17 cellular contexts compared by ENCODE assay signal in the genomic region with DNA sequence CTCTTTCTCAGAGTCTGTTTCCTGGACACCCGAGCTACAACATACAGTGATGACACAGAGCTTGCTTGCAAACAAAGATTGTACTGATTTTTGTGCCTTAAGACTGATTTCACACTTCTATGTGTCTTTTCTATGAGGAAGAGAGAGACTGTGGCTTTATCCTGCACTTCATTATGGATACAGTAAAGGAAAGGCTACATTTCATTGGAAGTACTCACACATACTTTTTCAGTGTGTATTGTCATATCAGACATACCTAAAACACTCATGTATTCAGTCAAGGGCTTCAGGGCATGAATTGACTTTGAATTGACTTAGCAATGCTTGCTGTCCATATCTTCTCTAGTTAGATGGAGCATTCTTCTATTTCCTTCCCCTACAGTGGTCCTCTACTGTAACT.
"Had no signal": no experiment of that assay in that cellular context is flagged by ENCODE, and none has a peak within 500 bp of the region (broad histone marks: within the 10 kb centered on the region; RNA-seq: fewer than 3 reads in every experiment).

No MANE protein-coding gene starts in this region.

- H3K36me3 ChIP-seq: neutrophil, sigmoid colon, upper lobe of right lung had no signal

- H3K27me3 ChIP-seq: neutrophil, sigmoid colon, upper lobe of right lung had no signal

- H3K4me3 ChIP-seq: sigmoid colon, upper lobe of right lung had no signal

- H3K9me3 ChIP-seq: neutrophil, sigmoid colon, upper lobe of right lung had no signal

- H3K27ac ChIP-seq: neutrophil, sigmoid colon, upper lobe of right lung had no signal

- DNase-seq: activated CD4-positive, alpha-beta T cell treated with anti-CD3 and anti-CD28 coated beads, Interleukin-2, amount 10 ng/mL, durations not matched to agents 7 days and 5 days; activated CD4-positive, CD25-positive, alpha-beta regulatory T cell treated with anti-CD3 and anti-CD28 coated beads, Interleukin-2, amount 50 U/mL, for 72 hours; activated CD8-positive, alpha-beta T cell treated with anti-CD3 and anti-CD28 coated beads for 36 hours; activated gamma-delta T cell treated with Interleukin-2 at 50 U/mL for 16 hours; activated naive CD8-positive, alpha-beta T cell treated with anti-CD3 and anti-CD28 coated beads, Interleukin-2, amount 50 U/mL, for 24 hours; activated T-cell treated with anti-CD3 and anti-CD28 coated beads, Interleukin-2, amount 50 U/mL, for 4 hours; effector memory CD4-positive, alpha-beta T cell; left cardiac atrium; left ventricle myocardium superior; retina; sigmoid colon; small intestine; stimulated activated CD4-positive, alpha-beta T cell treated with anti-CD3 and anti-CD28 coated beads, Interleukin-4, amount 100 ng/mL, for 24 hours; T-helper 17 cell; T1000; upper lobe of right lung had no signal

- H3K4me1 ChIP-seq: sigmoid colon, upper lobe of right lung had no signal
